In genomic region chr1:33931115-33931475, GRCh38 we compare ENCODE assay signal across 30 cellular contexts.
"Had no signal": no experiment of that assay in that cellular context is flagged by ENCODE, and none has a peak within 500 bp of the region (broad histone marks: within the 10 kb centered on the region; RNA-seq: fewer than 3 reads in every experiment).

No MANE protein-coding gene starts in this region.

- H3K36me3 ChIP-seq: adrenal gland, colonic mucosa, esophagus squamous epithelium, gastroesophageal sphincter, heart right ventricle, WERI-Rb-1 had no signal

- H3K9me3 ChIP-seq: adrenal gland, body of pancreas, colonic mucosa, esophagus squamous epithelium, gastroesophageal sphincter, heart right ventricle had no signal

- DNase-seq: activated B cell treated with CpG ODN at 0.5 μM for 24 hours; activated CD4-positive, alpha-beta memory T cell treated with anti-CD3 and anti-CD28 coated beads for 36 hours; activated CD4-positive, alpha-beta T cell treated with anti-CD3 and anti-CD28 coated beads for 36 hours; activated CD4-positive, alpha-beta T cell treated with anti-CD3 and anti-CD28 coated beads, Interleukin-2, amount 10 ng/mL, durations not matched to agents 24 days and 14 days; activated CD4-positive, CD25-positive, alpha-beta regulatory T cell treated with anti-CD3 and anti-CD28 coated beads, Interleukin-2, amount 50 U/mL, for 72 hours; activated CD8-positive, alpha-beta memory T cell treated with anti-CD3 and anti-CD28 coated beads, Interleukin-2, amount 10 ng/mL, durations not matched to agents 7 days and 5 days; activated CD8-positive, alpha-beta memory T cell treated with anti-CD3 and anti-CD28 coated beads, Interleukin-2, amount 50 U/mL, for 4 hours; activated CD8-positive, alpha-beta T cell treated with anti-CD3 and anti-CD28 coated beads, Interleukin-2, amount 10 ng/mL, durations not matched to agents 7 days and 5 days; activated effector memory CD4-positive, alpha-beta T cell treated with anti-CD3 and anti-CD28 coated beads, Interleukin-2, amount 50 U/mL, for 16 hours; activated naive CD4-positive, alpha-beta T cell treated with anti-CD3 and anti-CD28 coated beads for 36 hours; activated naive CD8-positive, alpha-beta T cell treated with anti-CD3 and anti-CD28 coated beads for 36 hours; activated naive CD8-positive, alpha-beta T cell treated with anti-CD3 and anti-CD28 coated beads, Interleukin-2, amount 50 U/mL, for 24 hours; activated T-cell treated with anti-CD3 and anti-CD28 coated beads, Interleukin-2, amount 50 U/mL, for 1 hour; activated T-cell treated with anti-CD3 and anti-CD28 coated beads, Interleukin-2, amount 50 U/mL, for 48 hours; amygdala; aorta; body of pancreas; central memory CD4-positive, alpha-beta T cell; cerebellar nuclear complex; colonic mucosa; effector CD8-positive, alpha-beta T cell; esophagus squamous epithelium; foreskin melanocyte; heart right ventricle; T-helper 9 cell; WERI-Rb-1 had no signal

- H3K4me1 ChIP-seq: body of pancreas, colonic mucosa, esophagus squamous epithelium, gastroesophageal sphincter had no signal

- H3K27ac ChIP-seq: adrenal gland, body of pancreas, colonic mucosa, epithelial cell of prostate, esophagus squamous epithelium, gastroesophageal sphincter, heart right ventricle, hepatocyte, WERI-Rb-1 had no signal

- H3K27me3 ChIP-seq: adrenal gland, body of pancreas, colonic mucosa, heart right ventricle, hepatocyte had no signal

- ATAC-seq: activated CD4-positive, alpha-beta T cell treated with anti-CD3 and anti-CD28 coated beads for 36 hours; activated CD8-positive, alpha-beta memory T cell treated with anti-CD3 and anti-CD28 coated beads, Interleukin-2, amount 10 ng/mL, durations not matched to agents 7 days and 5 days; activated CD8-positive, alpha-beta T cell treated with anti-CD3 and anti-CD28 coated beads, Interleukin-2, amount 10 ng/mL, durations not matched to agents 7 days and 5 days; activated naive CD8-positive, alpha-beta T cell treated with anti-CD3 and anti-CD28 coated beads, Interleukin-2, amount 50 U/mL, for 24 hours; body of pancreas; gastroesophageal sphincter had no signal

- H3K4me3 ChIP-seq: adrenal gland, body of pancreas, colonic mucosa, esophagus squamous epithelium, gastroesophageal sphincter, heart right ventricle, hepatocyte had no signal
